Comparison of ENCODE assay signal across 17 cellular contexts in the genomic region with DNA sequence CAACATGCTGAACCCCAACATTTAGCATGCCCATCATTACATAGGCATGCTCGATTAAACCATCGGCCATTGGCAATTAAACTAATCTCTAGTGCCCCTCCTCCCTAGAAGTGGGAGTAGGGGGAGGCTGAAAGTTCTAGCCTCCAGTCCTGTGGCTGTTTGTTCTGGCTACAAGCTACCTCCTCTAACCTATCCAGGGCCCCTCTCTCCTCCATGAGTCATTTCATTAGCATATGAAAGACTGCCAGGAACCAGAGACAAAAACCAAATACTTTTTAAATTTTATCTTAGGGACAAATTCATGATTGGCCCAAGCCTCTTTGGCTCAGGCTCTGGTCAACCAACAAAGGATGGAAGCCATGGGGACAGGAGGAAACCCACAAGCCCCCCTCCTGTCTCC.
"Had no signal": no experiment of that assay in that cellular context is flagged by ENCODE, and none has a peak within 500 bp of the region (broad histone marks: within the 10 kb centered on the region; RNA-seq: fewer than 3 reads in every experiment).

No MANE protein-coding gene starts in this region.

- H3K4me1 ChIP-seq: body of pancreas, esophagus squamous epithelium, left ventricle myocardium inferior, right lobe of liver, upper lobe of left lung had no signal

- H3K27ac ChIP-seq: body of pancreas, coronary artery, esophagus squamous epithelium, left ventricle myocardium inferior, ovary, right lobe of liver, upper lobe of left lung had no signal

- H3K36me3 ChIP-seq: esophagus squamous epithelium, left ventricle myocardium inferior, ovary, right lobe of liver, upper lobe of left lung had no signal

- DNase-seq: activated CD4-positive, alpha-beta T cell treated with anti-CD3 and anti-CD28 coated beads, Interleukin-2, amount 50 U/mL, for 48 hours; activated CD4-positive, CD25-positive, alpha-beta regulatory T cell treated with anti-CD3 and anti-CD28 coated beads, Interleukin-2, amount 50 U/mL, for 72 hours; activated naive CD4-positive, alpha-beta T cell treated with anti-CD3 and anti-CD28 coated beads for 36 hours; body of pancreas; esophagus squamous epithelium; left ventricle myocardium inferior; mucosa of descending colon; naive thymus-derived CD4-positive, alpha-beta T cell; ovary; right lobe of liver; stimulated activated CD4-positive, alpha-beta T cell treated with anti-CD3 and anti-CD28 coated beads, Interleukin-4, amount 100 ng/mL, for 4 hours; stimulated activated naive CD8-positive, alpha-beta T cell treated with anti-CD3 and anti-CD28 coated beads, Interleukin-15, Interleukin-2, amounts not matched to agents 100 U/mL and 50 U/mL, for 24 hours; T1000; upper lobe of left lung had no signal

- ATAC-seq: activated T-helper 17 cell treated with anti-CD3 and anti-CD28 coated beads, Interleukin-2, amount 50 U/mL, for 72 hours; body of pancreas; mucosa of descending colon; naive thymus-derived CD4-positive, alpha-beta T cell; right lobe of liver; stimulated activated naive CD8-positive, alpha-beta T cell treated with anti-CD3 and anti-CD28 coated beads, Interleukin-15, Interleukin-2, amounts not matched to agents 100 U/mL and 50 U/mL, for 24 hours had no signal

- H3K27me3 ChIP-seq: body of pancreas, ovary, right lobe of liver, upper lobe of left lung had no signal

- H3K4me3 ChIP-seq: body of pancreas, coronary artery, esophagus squamous epithelium, left ventricle myocardium inferior, mucosa of descending colon, ovary, right lobe of liver, smooth muscle cell, upper lobe of left lung had no signal

- H3K9me3 ChIP-seq: body of pancreas, esophagus squamous epithelium, left ventricle myocardium inferior, mucosa of descending colon, ovary, right lobe of liver, upper lobe of left lung had no signal
